Comparison of ENCODE assay signal across 35 cellular contexts in genomic region chr19:55360902-55361301, GRCh38. TPM values are rescaled to one million over a fixed set of nuclear protein-coding genes. Genes with fewer than 3 reads are reported as not detected.
"Had no signal": no experiment of that assay in that cellular context is flagged by ENCODE, and none has a peak within 500 bp of the region (broad histone marks: within the 10 kb centered on the region; RNA-seq: fewer than 3 reads in every experiment).

No MANE protein-coding gene starts in this region.

- FAIRE-seq: bronchial epithelial cell, colon, TTC549 had no signal

- H3K4me3 ChIP-seq: ascending aorta, cardiac muscle cell had no signal

- H3K4me1 ChIP-seq: ascending aorta had no signal

- H3K9me3 ChIP-seq: ascending aorta had no signal

- DNase-seq: activated CD4-positive, alpha-beta memory T cell treated with anti-CD3 and anti-CD28 coated beads, Interleukin-2, amount 10 ng/mL, durations not matched to agents 7 days and 5 days; activated CD4-positive, alpha-beta T cell treated with anti-CD3 and anti-CD28 coated beads for 1 hour; activated CD4-positive, alpha-beta T cell treated with anti-CD3 and anti-CD28 coated beads for 36 hours; activated CD4-positive, alpha-beta T cell treated with anti-CD3 and anti-CD28 coated beads for 48 hours; activated CD4-positive, alpha-beta T cell treated with anti-CD3 and anti-CD28 coated beads, Interleukin-2, amount 10 ng/mL, durations not matched to agents 7 days and 5 days; activated CD4-positive, alpha-beta T cell treated with anti-CD3 and anti-CD28 coated beads, Interleukin-2, amount 50 U/mL, for 48 hours; activated CD4-positive, CD25-positive, alpha-beta regulatory T cell; activated CD8-positive, alpha-beta memory T cell treated with anti-CD3 and anti-CD28 coated beads for 24 hours; activated CD8-positive, alpha-beta memory T cell treated with anti-CD3 and anti-CD28 coated beads, Interleukin-2, amount 10 ng/mL, durations not matched to agents 7 days and 5 days; activated CD8-positive, alpha-beta memory T cell treated with anti-CD3 and anti-CD28 coated beads, Interleukin-2, amount 50 U/mL, for 48 hours; activated CD8-positive, alpha-beta T cell treated with anti-CD3 and anti-CD28 coated beads, Interleukin-2, amount 10 ng/mL, durations not matched to agents 7 days and 5 days; activated effector memory CD4-positive, alpha-beta T cell treated with Interleukin-2 at 50 U/mL for 16 hours; activated gamma-delta T cell; activated naive CD4-positive, alpha-beta T cell treated with anti-CD3 and anti-CD28 coated beads, Interleukin-2, amount 10 ng/mL, durations not matched to agents 7 days and 5 days; activated naive CD4-positive, alpha-beta T cell treated with Interleukin-2 at 50 U/mL for 16 hours; activated naive CD8-positive, alpha-beta T cell treated with anti-CD3 and anti-CD28 coated beads, Interleukin-2, amount 10 ng/mL, durations not matched to agents 7 days and 5 days; activated naive CD8-positive, alpha-beta T cell treated with anti-CD3 and anti-CD28 coated beads, Interleukin-2, amount 50 U/mL, for 24 hours; activated T-cell treated with anti-CD3 and anti-CD28 coated beads, Interleukin-2, amount 50 U/mL, for 24 hours; activated T-cell treated with anti-CD3 and anti-CD28 coated beads, Interleukin-2, amount 50 U/mL, for 48 hours; amygdala; anterior cingulate cortex; central memory CD4-positive, alpha-beta T cell; T-helper 2 cell; T-helper 9 cell; WERI-Rb-1 had no signal

- H3K36me3 ChIP-seq: ascending aorta, cardiac muscle cell, WERI-Rb-1 had no signal

- H3K27me3 ChIP-seq: ascending aorta had no signal

- H3K27ac ChIP-seq: ascending aorta, cardiac muscle cell, WERI-Rb-1 had no signal

- ATAC-seq: activated CD4-positive, alpha-beta T cell treated with anti-CD3 and anti-CD28 coated beads for 36 hours; activated CD4-positive, CD25-positive, alpha-beta regulatory T cell treated with anti-CD3 and anti-CD28 coated beads, Interleukin-2, amount 50 U/mL, for 24 hours; activated CD8-positive, alpha-beta memory T cell treated with anti-CD3 and anti-CD28 coated beads, Interleukin-2, amount 10 ng/mL, durations not matched to agents 7 days and 5 days; activated CD8-positive, alpha-beta T cell treated with anti-CD3 and anti-CD28 coated beads, Interleukin-2, amount 10 ng/mL, durations not matched to agents 7 days and 5 days; activated naive CD8-positive, alpha-beta T cell treated with anti-CD3 and anti-CD28 coated beads, Interleukin-2, amount 50 U/mL, for 24 hours; WTC11 had no signal

RNA-seq across cellular contexts. Expression of gene GARIN5B, which starts 2.2 kb away (rescaled TPM):
- total RNA-seq: activated CD4-positive, alpha-beta memory T cell treated with anti-CD3 and anti-CD28 coated beads, Interleukin-2, amount 10 ng/mL, durations not matched to agents 7 days and 5 days; activated CD4-positive, alpha-beta T cell treated with anti-CD3 and anti-CD28 coated beads for 36 hours; activated CD4-positive, alpha-beta T cell treated with anti-CD3 and anti-CD28 coated beads, Interleukin-2, amount 10 ng/mL, durations not matched to agents 7 days and 5 days; activated CD8-positive, alpha-beta memory T cell treated with anti-CD3 and anti-CD28 coated beads, Interleukin-2, amount 10 ng/mL, durations not matched to agents 7 days and 5 days; activated CD8-positive, alpha-beta T cell treated with anti-CD3 and anti-CD28 coated beads, Interleukin-2, amount 10 ng/mL, durations not matched to agents 7 days and 5 days; activated naive CD8-positive, alpha-beta T cell treated with anti-CD3 and anti-CD28 coated beads, Interleukin-2, amount 10 ng/mL, durations not matched to agents 7 days and 5 days; activated T-helper 2 cell treated with anti-CD3 and anti-CD28 coated beads, Interferon-gamma antibody, Interleukin-2, Interleukin-4, amounts not matched to agents 10 μg/mL and 5 μg/mL and 100 μg/mL, durations not matched to agents 14 hours and 24 hours and 36 hours; ascending aorta; bronchial epithelial cell; cardiac muscle cell; cerebellum; WTC11 had no signal
- polyA plus RNA-seq: adipose tissue, cardiac muscle cell had no signal

RNA-seq across cellular contexts. Expression of gene COX6B2, which starts 6.4 kb away (rescaled TPM):
- total RNA-seq: activated CD4-positive, alpha-beta T cell treated with anti-CD3 and anti-CD28 coated beads, Interleukin-2, amount 10 ng/mL, durations not matched to agents 7 days and 5 days; ascending aorta; cardiac muscle cell had no signal

RNA-seq across cellular contexts. Expression of gene IL11, which starts 9.4 kb away (rescaled TPM):
- total RNA-seq: ascending aorta had no signal
- polyA plus RNA-seq: cardiac muscle cell had no signal

RNA-seq across cellular contexts. Expression of gene TMEM190, which starts 15.7 kb away (rescaled TPM):
- total RNA-seq: activated CD4-positive, alpha-beta memory T cell treated with anti-CD3 and anti-CD28 coated beads, Interleukin-2, amount 10 ng/mL, durations not matched to agents 7 days and 5 days; activated CD4-positive, alpha-beta T cell treated with anti-CD3 and anti-CD28 coated beads for 36 hours; activated CD4-positive, alpha-beta T cell treated with anti-CD3 and anti-CD28 coated beads, Interleukin-2, amount 10 ng/mL, durations not matched to agents 7 days and 5 days; activated CD8-positive, alpha-beta memory T cell treated with anti-CD3 and anti-CD28 coated beads, Interleukin-2, amount 10 ng/mL, durations not matched to agents 7 days and 5 days; activated CD8-positive, alpha-beta T cell treated with anti-CD3 and anti-CD28 coated beads, Interleukin-2, amount 10 ng/mL, durations not matched to agents 7 days and 5 days; activated naive CD8-positive, alpha-beta T cell treated with anti-CD3 and anti-CD28 coated beads, Interleukin-2, amount 10 ng/mL, durations not matched to agents 7 days and 5 days; activated T-helper 2 cell treated with anti-CD3 and anti-CD28 coated beads, Interferon-gamma antibody, Interleukin-2, Interleukin-4, amounts not matched to agents 10 μg/mL and 5 μg/mL and 100 μg/mL, durations not matched to agents 14 hours and 24 hours and 36 hours; ascending aorta; bronchial epithelial cell; cardiac muscle cell; cerebellum had no signal
- polyA plus RNA-seq: adipose tissue had no signal
